1 cellular context compared by ENCODE assay signal in the genomic region with DNA sequence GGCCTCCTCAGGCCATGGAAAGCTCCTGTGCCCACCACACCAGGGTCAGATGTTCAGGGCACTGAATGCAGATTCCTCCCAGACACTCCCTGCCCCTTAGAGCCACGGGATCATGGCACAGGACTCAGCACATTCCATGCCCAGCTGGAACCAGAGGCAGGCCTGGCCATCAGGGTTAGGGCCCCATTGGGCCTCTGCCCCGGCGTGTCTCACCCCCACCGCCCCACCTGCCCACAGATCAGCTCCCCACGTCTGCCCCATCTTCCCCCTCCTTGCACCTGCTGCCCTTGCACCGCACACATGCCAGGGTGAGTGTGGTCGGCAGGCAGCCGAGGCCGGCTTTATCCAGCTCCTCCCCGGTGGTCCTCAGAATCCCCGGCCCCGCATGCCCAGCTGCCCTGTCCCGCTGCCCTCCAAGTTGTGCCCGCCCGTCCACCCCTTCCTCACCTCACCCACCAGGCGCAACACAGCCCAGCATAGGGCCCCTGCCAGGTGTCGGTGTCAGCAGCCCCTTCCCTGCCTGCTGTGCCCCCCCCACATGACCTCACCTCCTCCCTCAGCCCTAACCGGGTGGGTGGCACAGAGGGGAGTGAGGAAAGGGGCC.
TF ChIP-seq lines count a peak whose summit lies in the region.

No MANE protein-coding gene starts in this region.

TF ChIP-seq in H1, 55 proteins besides CTCF, POLR2A, EP300 and RAD21:
- TF ChIP-seq SIRT6 (IDR thresholded peaks at IDR 0.05; ENCODE audit: low read length) (no peak), CBX8 (IDR thresholded peaks at IDR 0.05; ENCODE audit: borderline replicate concordance, low read depth, low read length) (no peak), ZNF274 (IDR thresholded peaks at IDR 0.05; ENCODE audit: borderline replicate concordance, extremely low read depth, low read length) (no peak), SP2 (IDR thresholded peaks at IDR 0.05; ENCODE audit: low read length) (no peak), CBX5 (IDR thresholded peaks at IDR 0.05; ENCODE audit: low read depth, low read length) (no peak), GTF2F1 (IDR thresholded peaks at IDR 0.05; ENCODE audit: borderline replicate concordance, low read depth, low read length) (no peak), TAF1 (IDR thresholded peaks at IDR 0.05; ENCODE audit: low read depth, low read length) (no peak), HDAC2 (IDR thresholded peaks at IDR 0.05; ENCODE audit: borderline replicate concordance in 1 of 2, low read depth in 2 of 2, low read length in 2 of 2) (no peak), TAF7 (optimal IDR thresholded peaks at IDR 0.05; ENCODE audit: borderline replicate concordance, low read depth, low read length) (no peak), BCL11A (IDR thresholded peaks at IDR 0.05; ENCODE audit: low read depth in 2 of 2, low read length in 2 of 2) (no peak), BACH1 (IDR thresholded peaks at IDR 0.05; ENCODE audit: low read length) (no peak), TCF12 (IDR thresholded peaks at IDR 0.05; ENCODE audit: low read depth, low read length) (no peak), CHD1 (IDR thresholded peaks at IDR 0.05; ENCODE audit: low read depth, low read length) (no peak), KDM5A (IDR thresholded peaks at IDR 0.05; ENCODE audit: low read length) (no peak), MAX (IDR thresholded peaks at IDR 0.05) (no peak)
- TF ChIP-seq, protein P1, sequence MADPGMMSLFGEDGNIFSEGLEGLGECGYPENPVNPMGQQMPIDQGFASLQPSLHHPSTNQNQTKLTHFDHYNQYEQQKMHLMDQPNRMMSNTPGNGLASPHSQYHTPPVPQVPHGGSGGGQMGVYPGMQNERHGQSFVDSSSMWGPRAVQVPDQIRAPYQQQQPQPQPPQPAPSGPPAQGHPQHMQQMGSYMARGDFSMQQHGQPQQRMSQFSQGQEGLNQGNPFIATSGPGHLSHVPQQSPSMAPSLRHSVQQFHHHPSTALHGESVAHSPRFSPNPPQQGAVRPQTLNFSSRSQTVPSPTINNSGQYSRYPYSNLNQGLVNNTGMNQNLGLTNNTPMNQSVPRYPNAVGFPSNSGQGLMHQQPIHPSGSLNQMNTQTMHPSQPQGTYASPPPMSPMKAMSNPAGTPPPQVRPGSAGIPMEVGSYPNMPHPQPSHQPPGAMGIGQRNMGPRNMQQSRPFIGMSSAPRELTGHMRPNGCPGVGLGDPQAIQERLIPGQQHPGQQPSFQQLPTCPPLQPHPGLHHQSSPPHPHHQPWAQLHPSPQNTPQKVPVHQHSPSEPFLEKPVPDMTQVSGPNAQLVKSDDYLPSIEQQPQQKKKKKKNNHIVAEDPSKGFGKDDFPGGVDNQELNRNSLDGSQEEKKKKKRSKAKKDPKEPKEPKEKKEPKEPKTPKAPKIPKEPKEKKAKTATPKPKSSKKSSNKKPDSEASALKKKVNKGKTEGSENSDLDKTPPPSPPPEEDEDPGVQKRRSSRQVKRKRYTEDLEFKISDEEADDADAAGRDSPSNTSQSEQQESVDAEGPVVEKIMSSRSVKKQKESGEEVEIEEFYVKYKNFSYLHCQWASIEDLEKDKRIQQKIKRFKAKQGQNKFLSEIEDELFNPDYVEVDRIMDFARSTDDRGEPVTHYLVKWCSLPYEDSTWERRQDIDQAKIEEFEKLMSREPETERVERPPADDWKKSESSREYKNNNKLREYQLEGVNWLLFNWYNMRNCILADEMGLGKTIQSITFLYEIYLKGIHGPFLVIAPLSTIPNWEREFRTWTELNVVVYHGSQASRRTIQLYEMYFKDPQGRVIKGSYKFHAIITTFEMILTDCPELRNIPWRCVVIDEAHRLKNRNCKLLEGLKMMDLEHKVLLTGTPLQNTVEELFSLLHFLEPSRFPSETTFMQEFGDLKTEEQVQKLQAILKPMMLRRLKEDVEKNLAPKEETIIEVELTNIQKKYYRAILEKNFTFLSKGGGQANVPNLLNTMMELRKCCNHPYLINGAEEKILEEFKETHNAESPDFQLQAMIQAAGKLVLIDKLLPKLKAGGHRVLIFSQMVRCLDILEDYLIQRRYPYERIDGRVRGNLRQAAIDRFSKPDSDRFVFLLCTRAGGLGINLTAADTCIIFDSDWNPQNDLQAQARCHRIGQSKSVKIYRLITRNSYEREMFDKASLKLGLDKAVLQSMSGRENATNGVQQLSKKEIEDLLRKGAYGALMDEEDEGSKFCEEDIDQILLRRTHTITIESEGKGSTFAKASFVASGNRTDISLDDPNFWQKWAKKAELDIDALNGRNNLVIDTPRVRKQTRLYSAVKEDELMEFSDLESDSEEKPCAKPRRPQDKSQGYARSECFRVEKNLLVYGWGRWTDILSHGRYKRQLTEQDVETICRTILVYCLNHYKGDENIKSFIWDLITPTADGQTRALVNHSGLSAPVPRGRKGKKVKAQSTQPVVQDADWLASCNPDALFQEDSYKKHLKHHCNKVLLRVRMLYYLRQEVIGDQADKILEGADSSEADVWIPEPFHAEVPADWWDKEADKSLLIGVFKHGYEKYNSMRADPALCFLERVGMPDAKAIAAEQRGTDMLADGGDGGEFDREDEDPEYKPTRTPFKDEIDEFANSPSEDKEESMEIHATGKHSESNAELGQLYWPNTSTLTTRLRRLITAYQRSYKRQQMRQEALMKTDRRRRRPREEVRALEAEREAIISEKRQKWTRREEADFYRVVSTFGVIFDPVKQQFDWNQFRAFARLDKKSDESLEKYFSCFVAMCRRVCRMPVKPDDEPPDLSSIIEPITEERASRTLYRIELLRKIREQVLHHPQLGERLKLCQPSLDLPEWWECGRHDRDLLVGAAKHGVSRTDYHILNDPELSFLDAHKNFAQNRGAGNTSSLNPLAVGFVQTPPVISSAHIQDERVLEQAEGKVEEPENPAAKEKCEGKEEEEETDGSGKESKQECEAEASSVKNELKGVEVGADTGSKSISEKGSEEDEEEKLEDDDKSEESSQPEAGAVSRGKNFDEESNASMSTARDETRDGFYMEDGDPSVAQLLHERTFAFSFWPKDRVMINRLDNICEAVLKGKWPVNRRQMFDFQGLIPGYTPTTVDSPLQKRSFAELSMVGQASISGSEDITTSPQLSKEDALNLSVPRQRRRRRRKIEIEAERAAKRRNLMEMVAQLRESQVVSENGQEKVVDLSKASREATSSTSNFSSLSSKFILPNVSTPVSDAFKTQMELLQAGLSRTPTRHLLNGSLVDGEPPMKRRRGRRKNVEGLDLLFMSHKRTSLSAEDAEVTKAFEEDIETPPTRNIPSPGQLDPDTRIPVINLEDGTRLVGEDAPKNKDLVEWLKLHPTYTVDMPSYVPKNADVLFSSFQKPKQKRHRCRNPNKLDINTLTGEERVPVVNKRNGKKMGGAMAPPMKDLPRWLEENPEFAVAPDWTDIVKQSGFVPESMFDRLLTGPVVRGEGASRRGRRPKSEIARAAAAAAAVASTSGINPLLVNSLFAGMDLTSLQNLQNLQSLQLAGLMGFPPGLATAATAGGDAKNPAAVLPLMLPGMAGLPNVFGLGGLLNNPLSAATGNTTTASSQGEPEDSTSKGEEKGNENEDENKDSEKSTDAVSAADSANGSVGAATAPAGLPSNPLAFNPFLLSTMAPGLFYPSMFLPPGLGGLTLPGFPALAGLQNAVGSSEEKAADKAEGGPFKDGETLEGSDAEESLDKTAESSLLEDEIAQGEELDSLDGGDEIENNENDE (IDR thresholded peaks at IDR 0.05; ENCODE audit: insufficient replicate concordance, low read length): no peak
- TF ChIP-seq, protein P2, sequence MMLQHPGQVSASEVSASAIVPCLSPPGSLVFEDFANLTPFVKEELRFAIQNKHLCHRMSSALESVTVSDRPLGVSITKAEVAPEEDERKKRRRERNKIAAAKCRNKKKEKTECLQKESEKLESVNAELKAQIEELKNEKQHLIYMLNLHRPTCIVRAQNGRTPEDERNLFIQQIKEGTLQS (IDR thresholded peaks at IDR 0.05; ENCODE audit: insufficient read depth, low read depth, low read length): no peak
